11 cellular contexts compared by ENCODE assay signal in genomic region chr3:177835008-177835407, GRCh38.
DNase-seq lines count a peak whose midpoint lies in the region; ATAC-seq, FAIRE-seq and TF ChIP-seq lines count a peak whose summit lies in the region.
"Had no signal": no experiment of that assay in that cellular context is flagged by ENCODE, and none has a peak within 500 bp of the region (broad histone marks: within the 10 kb centered on the region; RNA-seq: fewer than 3 reads in every experiment).

No MANE protein-coding gene starts in this region.

- no peak overlapping the region for H3K4me3 Mint-ChIP-seq in glutamatergic neuron (ENCODE audit: unreplicated experiment)

- no peaks in the 10 kb centered on the region for H3K27me3 Mint-ChIP-seq in glutamatergic neuron (ENCODE audit: unreplicated experiment)

- CTCF ChIA-PET in AG04450 (lab: Charles Lee), result interaction anchor here (0.8 kb wide), 1 partner anchor 32 kb away, joined by 3 read pairs; no protein-coding TSS in a partner anchor

- peak; percentile 59 for FAIRE-seq in HTR-8/SVneo (lab: Jason Lieb, UNC)

- no peak overlapping the region for H3K4me3 ChIP-seq in AG04450 (ENCODE audit: low read depth, low read length)
- no peak overlapping the region for H3K4me3 ChIP-seq in fibroblast of the aortic adventitia (ENCODE audit: low read depth, low read length)
- H3K4me3 ChIP-seq in stomach, result no peak overlapping the region
- H3K4me3 ChIP-seq: adrenal gland, HAP-1 had no signal

- peaks cover 0 to 24% (median 8%) of the 10 kb centered on the region in 4 donors for H3K4me1 ChIP-seq in stomach
- H3K4me1 ChIP-seq: HAP-1 had no signal

- no peaks in the 10 kb centered on the region for H3K36me3 Mint-ChIP-seq in glutamatergic neuron (ENCODE audit: unreplicated experiment)

- intact Hi-C loops in stomach (cut with DNase I; ENCODE audit: low total_unique reads), result no loop called here

- peaks cover 26% of the 10 kb centered on the region for H3K4me1 Mint-ChIP-seq in glutamatergic neuron (ENCODE audit: low read depth, unreplicated experiment)

- POLR2A ChIA-PET in AG04450 (lab: Yijun Ruan, JAX), result interaction anchor here (0.6 to 1.0 kb wide), 2 partner anchors 41 to 70 kb away, joined by 3 read pairs; no protein-coding TSS in a partner anchor

- peaks cover 5% of the 10 kb centered on the region for H3K9me3 Mint-ChIP-seq in glutamatergic neuron (ENCODE audit: unreplicated experiment)

- H3K36me3 ChIP-seq in stomach, result no peaks in the 10 kb centered on the region
- H3K36me3 ChIP-seq: adrenal gland, HAP-1 had no signal

- peak; percentile 80 for DNase-seq in AG04450 (ENCODE audit: low read depth, low spot score)
- peak; percentile 48 for DNase-seq in HTR-8/SVneo (ENCODE audit: insufficient read length, low spot score)
- DNase-seq in SK-MEL-5 (ENCODE audit: low read depth, low spot score), result peak; percentile 43
- peak; percentile 92 for DNase-seq in fibroblast of the aortic adventitia (ENCODE audit: low read depth)
- no peak for DNase-seq in glutamatergic neuron
- no peak for DNase-seq in stomach
- DNase-seq: DMS 273 treated with DMSO at 0.1 percent for 48 hours had no signal

- H3K27me3 ChIP-seq in AG04450 (ENCODE audit: control insufficient read depth, insufficient read depth, low read length), result no peaks in the 10 kb centered on the region
- H3K27me3 ChIP-seq in stomach, result no peaks in the 10 kb centered on the region
- H3K27me3 ChIP-seq: adrenal gland had no signal

- TF ChIP-seq CTCF in AG04450 (IDR thresholded peaks at IDR 0.05; ENCODE audit: low read depth, low read length), result no peak
- no peak for TF ChIP-seq CTCF in fibroblast of the aortic adventitia (IDR thresholded peaks at IDR 0.05; ENCODE audit: insufficient read depth, low read length)
- TF ChIP-seq CTCF in glutamatergic neuron (IDR thresholded peaks at IDR 0.05; ENCODE audit: partially characterized antibody, unreplicated experiment), result no peak
- no peak for TF ChIP-seq CTCF in stomach (IDR thresholded peaks at IDR 0.05)

- H3K27ac ChIP-seq in AG04450 (ENCODE audit: low read depth, low read length) (peak overlapping the region; percentile 49), stomach (peak overlapping the region in 2 of 5 donors; percentile 25 to 43)
- H3K27ac ChIP-seq: adrenal gland had no signal

- in situ Hi-C loops in SK-MEL-5 (cut with HindIII; ENCODE audit: low pct_unique_long_range_greater_than_20kb, low sequenced_read_pairs), result no loop called here

- no peak for ATAC-seq in GM19351 (IDR thresholded peaks at IDR 0.05; ENCODE audit: unreplicated experiment)
- no peak for ATAC-seq in HG02610 (IDR thresholded peaks at IDR 0.05; ENCODE audit: unreplicated experiment)

- H3K9me3 ChIP-seq in AG04450 (ENCODE audit: control insufficient read depth, insufficient read depth, low read length) (no peaks in the 10 kb centered on the region), stomach (no peaks in the 10 kb centered on the region)
- H3K9me3 ChIP-seq: adrenal gland, HAP-1 had no signal

- no peak overlapping the region for H3K27ac Mint-ChIP-seq in glutamatergic neuron (ENCODE audit: unreplicated experiment)

- no peak for TF ChIP-seq POLR2A in stomach (IDR thresholded peaks at IDR 0.05)

- no peak for TF ChIP-seq EP300 in stomach (IDR thresholded peaks at IDR 0.05)

- 75 to 90% (median 83%) methylated on average over 2 of the region's 2 CpGs for WGBS in stomach, 5 donors

Comparison
In these comparisons a context has a peak if more than half of its experiments do, and no peak if none do; other contexts are left out.
1. DNase-seq: peak in AG04450 (single experiment), HTR-8/SVneo (single experiment), SK-MEL-5 (single experiment) and fibroblast of the aortic adventitia (single experiment); none in glutamatergic neuron (single experiment) and stomach (single experiment).